Comparison of ENCODE assay signal across 24 cellular contexts in the genomic region with DNA sequence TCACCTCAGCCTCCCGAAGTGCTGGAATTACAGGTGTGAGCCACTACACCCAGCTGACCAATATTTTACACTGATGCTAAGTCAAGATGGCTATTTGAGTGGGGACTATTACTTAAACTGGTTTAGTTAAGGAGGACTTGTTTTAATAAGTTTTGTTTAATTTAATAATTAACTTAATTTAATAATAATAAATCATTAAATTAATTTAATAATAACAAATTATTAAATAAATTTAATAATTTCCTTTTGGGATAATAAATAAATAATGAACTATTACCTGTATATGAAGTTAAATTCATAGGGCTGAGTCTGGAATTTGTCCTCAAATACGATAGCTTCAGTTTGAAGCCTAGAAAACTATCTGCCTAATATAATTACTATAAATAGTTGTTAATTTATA.
DNase-seq lines count a peak whose midpoint lies in the region; ATAC-seq, FAIRE-seq and TF ChIP-seq lines count a peak whose summit lies in the region.
"Had no signal": no experiment of that assay in that cellular context is flagged by ENCODE, and none has a peak within 500 bp of the region (broad histone marks: within the 10 kb centered on the region; RNA-seq: fewer than 3 reads in every experiment).

No MANE protein-coding gene starts in this region.

- POLR2A ChIA-PET in CD4-positive, alpha-beta T cell (lab: Charles Lee) = no interaction called here

- H3K36me3 ChIP-seq in kidney (ENCODE audit: control insufficient read depth in 1 of 2, insufficient read depth in 2 of 2, low read length in 2 of 2) (no peaks in the 10 kb centered on the region), pancreas (no peaks in the 10 kb centered on the region), left ventricle myocardium inferior (no peaks in the 10 kb centered on the region)
- H3K36me3 ChIP-seq: BE2C, BLaER1 had no signal

- CTCF ChIA-PET in CD4-positive, alpha-beta T cell (lab: Charles Lee) = no interaction called here

- no peak for TF ChIP-seq CTCF in kidney (IDR thresholded peaks at IDR 0.05; ENCODE audit: borderline replicate concordance, extremely low read depth, insufficient read depth)
- TF ChIP-seq CTCF in pancreas (IDR thresholded peaks at IDR 0.05) = no peak
- no peak for TF ChIP-seq CTCF in CD4-positive, alpha-beta T cell (IDR thresholded peaks at IDR 0.05)
- no peak for TF ChIP-seq CTCF in left ventricle myocardium inferior (IDR thresholded peaks at IDR 0.05; ENCODE audit: borderline replicate concordance)

- no peak overlapping the region for H3K27ac Mint-ChIP-seq in CD4-positive, alpha-beta T cell
- H3K27ac Mint-ChIP-seq: CD14-positive monocyte; CD4-positive, CD25-positive, alpha-beta regulatory T cell; CD8-positive, alpha-beta T cell had no signal

- H3K27me3 ChIP-seq in pancreas (no peaks in the 10 kb centered on the region), left ventricle myocardium inferior (ENCODE audit: low read depth) (no peaks in the 10 kb centered on the region)
- no peaks in the 10 kb centered on the region for H3K27me3 ChIP-seq in CD4-positive, alpha-beta T cell (ENCODE audit: control insufficient read depth, insufficient read depth, low read length)
- H3K27me3 ChIP-seq: BE2C, BLaER1 had no signal

- H3K9ac ChIP-seq in kidney (ENCODE audit: low read length in 2 of 2) = no peak overlapping the region
- H3K9ac ChIP-seq: BLaER1 had no signal

- H3K4me1 ChIP-seq in kidney (ENCODE audit: control insufficient read depth in 1 of 2, insufficient read depth in 1 of 2, low read depth in 1 of 2, low read length in 2 of 2) = no peaks in the 10 kb centered on the region
- H3K4me1 ChIP-seq in pancreas = no peaks in the 10 kb centered on the region
- H3K4me1 ChIP-seq in left ventricle myocardium inferior = no peaks in the 10 kb centered on the region
- H3K4me1 ChIP-seq: A549, BE2C, BLaER1, Caco-2 had no signal

- FAIRE-seq in G401.6 (lab: Jason Lieb, UNC) (peak; percentile 3), colon (lab: Jason Lieb, UNC) (peak; percentile 68), kidney (lab: Jason Lieb, UNC) (peak; percentile 73), pancreas (lab: Jason Lieb, UNC) (peak; percentile 5)
- FAIRE-seq: A549, D721Med, GM12878, GM12892, GM18507 had no signal

- intact Hi-C loops in kidney (cut with DNase I) (no loop called here), pancreas (cut with DNase I) (no loop called here), left ventricle myocardium inferior (cut with micrococcal nuclease) (no loop called here)
- intact Hi-C loops in CD4-positive, alpha-beta T cell (cut with DNase I, micrococcal nuclease) = no loop called here

- no peaks in the 10 kb centered on the region for H3K4me1 Mint-ChIP-seq in CD4-positive, alpha-beta T cell (ENCODE audit: low read depth)
- H3K4me1 Mint-ChIP-seq: CD14-positive monocyte; CD4-positive, CD25-positive, alpha-beta regulatory T cell had no signal

- ATAC-seq in pancreas = no peak
- no peak for ATAC-seq in CD4-positive, alpha-beta T cell (ENCODE audit: poor library complexity)
- no peak for ATAC-seq in HG02610 (IDR thresholded peaks at IDR 0.05; ENCODE audit: unreplicated experiment)
- ATAC-seq: A549; CD8-positive, alpha-beta T cell; GM12878 had no signal

- H3K27ac ChIP-seq in kidney (ENCODE audit: low read depth in 2 of 2, low read length in 2 of 2) (no peak overlapping the region), pancreas (no peak overlapping the region), left ventricle myocardium inferior (replicated peaks) (no peak overlapping the region)
- H3K27ac ChIP-seq in CD4-positive, alpha-beta T cell (ENCODE audit: low read depth, low read length) = no peak overlapping the region
- H3K27ac ChIP-seq: 22Rv1, A549, BLaER1 had no signal

- no peaks in the 10 kb centered on the region for H3K36me3 Mint-ChIP-seq in CD4-positive, alpha-beta T cell (ENCODE audit: low read depth)
- H3K36me3 Mint-ChIP-seq: CD14-positive monocyte; CD4-positive, CD25-positive, alpha-beta regulatory T cell; CD8-positive, alpha-beta T cell had no signal

- no peak overlapping the region for H3K4me3 ChIP-seq in kidney (ENCODE audit: low read length in 2 of 2)
- no peak overlapping the region for H3K4me3 ChIP-seq in pancreas
- no peak overlapping the region for H3K4me3 ChIP-seq in left ventricle myocardium inferior
- H3K4me3 ChIP-seq: A549, BLaER1, GM12878 had no signal

- no peak overlapping the region for H3K4me3 Mint-ChIP-seq in CD4-positive, alpha-beta T cell
- H3K4me3 Mint-ChIP-seq: CD14-positive monocyte; CD4-positive, CD25-positive, alpha-beta regulatory T cell; CD8-positive, alpha-beta T cell had no signal

- H3K9me3 ChIP-seq in kidney (ENCODE audit: control insufficient read depth in 1 of 2, low read length in 2 of 2) = no peaks in the 10 kb centered on the region
- H3K9me3 ChIP-seq in pancreas = no peaks in the 10 kb centered on the region
- no peaks in the 10 kb centered on the region for H3K9me3 ChIP-seq in CD4-positive, alpha-beta T cell (ENCODE audit: control insufficient read depth, low read length)
- peaks cover 31% of the 10 kb centered on the region for H3K9me3 ChIP-seq in left ventricle myocardium inferior (replicated peaks)
- H3K9me3 ChIP-seq: A549, BE2C, BLaER1, Caco-2 had no signal

- WGBS in pancreas, 2 donors = 61 to 91% methylated on average over 2 of the region's 2 CpGs

- peaks cover 1% of the 10 kb centered on the region for H3K9me3 Mint-ChIP-seq in CD4-positive, alpha-beta T cell

- DNase-seq in kidney (no peak), pancreas (no peak), left ventricle myocardium inferior (no peak)
- DNase-seq in CD4-positive, alpha-beta T cell = no peak
- DNase-seq: ACHN; BE2C; C1 segment of cervical spinal cord; Caco-2; Calu3; CD4-positive, CD25-positive, alpha-beta regulatory T cell; CD8-positive, alpha-beta T cell; DMS79 treated with DMSO at 0.1 percent for 48 hours; GDM1 had no signal

- H3K27me3 Mint-ChIP-seq in CD4-positive, alpha-beta T cell = no peaks in the 10 kb centered on the region
- H3K27me3 Mint-ChIP-seq: CD4-positive, CD25-positive, alpha-beta regulatory T cell had no signal
